Comparison of ENCODE assay signal across 23 cellular contexts in the genomic region with DNA sequence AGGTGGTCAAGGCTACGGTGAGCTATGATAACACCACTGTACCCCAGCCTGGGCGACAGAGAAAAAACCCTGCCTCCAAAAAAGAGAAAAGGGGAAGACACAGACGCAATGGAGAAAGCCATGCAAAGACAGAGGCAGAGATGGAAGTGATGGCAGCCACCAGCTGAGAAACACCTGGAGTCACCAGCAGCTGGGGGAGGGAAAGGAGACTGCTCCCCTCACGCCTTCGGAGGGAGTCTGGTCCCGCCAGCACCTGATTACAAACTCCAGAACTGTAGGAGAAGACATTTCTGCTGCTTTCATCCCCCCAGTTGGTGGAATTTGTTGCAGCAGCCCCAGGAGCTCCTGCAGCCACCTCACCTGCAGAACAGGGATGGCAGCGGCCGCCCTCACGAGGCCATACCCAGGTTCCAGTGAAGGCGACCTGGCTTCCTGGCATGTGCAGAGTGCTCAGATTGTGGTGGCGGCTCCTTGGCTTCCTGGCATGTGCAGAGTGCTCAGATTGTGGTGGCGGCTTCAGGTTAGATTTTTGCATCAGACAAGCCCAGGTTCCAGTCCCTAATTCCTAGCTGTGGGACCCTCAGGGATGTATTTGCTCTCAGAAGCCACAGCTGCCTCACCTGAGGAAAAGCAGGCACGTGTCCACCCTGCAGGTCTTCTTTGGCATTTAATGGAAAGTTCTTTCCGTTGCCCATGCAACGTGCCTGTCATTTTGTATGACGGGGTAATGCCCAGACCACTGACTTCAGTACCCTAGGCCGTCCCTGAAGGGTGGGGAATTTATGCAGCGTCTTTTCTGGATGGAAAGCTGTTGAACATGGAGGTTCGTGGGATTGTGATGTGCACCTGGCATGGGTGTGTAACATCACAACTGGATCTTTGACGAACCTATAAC.
"Had no signal": no experiment of that assay in that cellular context is flagged by ENCODE, and none has a peak within 500 bp of the region (broad histone marks: within the 10 kb centered on the region; RNA-seq: fewer than 3 reads in every experiment).

No MANE protein-coding gene starts in this region.

- H3K27me3 ChIP-seq: dorsolateral prefrontal cortex, heart left ventricle, right lobe of liver, stomach, uterus had no signal

- H3K27ac Mint-ChIP-seq: memory B cell; natural killer cell treated with Interleukin-12 subunit alpha and Interleukin-12 subunit beta and Interleukin-15 and Interleukin-18, amount 100 ng/mL, for 72 hours had no signal

- H3K4me1 ChIP-seq: heart left ventricle, parathyroid adenoma, psoas muscle, right lobe of liver, stomach, uterus had no signal

- ATAC-seq: esophagus mucosa; heart left ventricle; left lobe of liver; natural killer cell treated with Interleukin-12 subunit alpha and Interleukin-12 subunit beta and Interleukin-15 and Interleukin-18, amount 100 ng/mL, for 72 hours; psoas muscle had no signal

- H3K79me2 ChIP-seq: parathyroid adenoma had no signal

- H3K9ac ChIP-seq: parathyroid adenoma had no signal

- H3K4me3 ChIP-seq: dorsolateral prefrontal cortex, heart left ventricle, psoas muscle, right lobe of liver, stomach, uterus had no signal

- DNase-seq: cortex of kidney; dorsolateral prefrontal cortex; effector CD8-positive, alpha-beta T cell; heart left ventricle; hypothalamus; midbrain; occipital lobe; psoas muscle; retina; right lobe of liver; stimulated activated naive CD4-positive, alpha-beta T cell; stomach; substantia nigra; trophoblast cell; uterus had no signal

- H3K36me3 ChIP-seq: heart left ventricle, right lobe of liver, stomach, uterus had no signal

- H3K27me3 Mint-ChIP-seq: memory B cell; natural killer cell treated with Interleukin-12 subunit alpha and Interleukin-12 subunit beta and Interleukin-15 and Interleukin-18, amount 100 ng/mL, for 72 hours had no signal

- H3K9me3 Mint-ChIP-seq: natural killer cell treated with Interleukin-12 subunit alpha and Interleukin-12 subunit beta and Interleukin-15 and Interleukin-18, amount 100 ng/mL, for 72 hours had no signal

- H3K36me3 Mint-ChIP-seq: natural killer cell treated with Interleukin-12 subunit alpha and Interleukin-12 subunit beta and Interleukin-15 and Interleukin-18, amount 100 ng/mL, for 72 hours had no signal

- H3K27ac ChIP-seq: dorsolateral prefrontal cortex, heart left ventricle, parathyroid adenoma, psoas muscle, right lobe of liver, stomach, uterus had no signal

- H3K9me3 ChIP-seq: heart left ventricle, psoas muscle, right lobe of liver, uterus had no signal

- H3K4me3 Mint-ChIP-seq: memory B cell; natural killer cell treated with Interleukin-12 subunit alpha and Interleukin-12 subunit beta and Interleukin-15 and Interleukin-18, amount 100 ng/mL, for 72 hours had no signal

- FAIRE-seq: endometrium, frontal cortex, islet of Langerhans had no signal

- H2AFZ ChIP-seq: parathyroid adenoma had no signal
